13 cellular contexts compared by ENCODE assay signal in genomic region chr9:70485273-70485858, GRCh38.
DNase-seq lines count a peak whose midpoint lies in the region; ATAC-seq and TF ChIP-seq lines count a peak whose summit lies in the region.
"Had no signal": no experiment of that assay in that cellular context is flagged by ENCODE, and none has a peak within 500 bp of the region (broad histone marks: within the 10 kb centered on the region; RNA-seq: fewer than 3 reads in every experiment).

No MANE protein-coding gene starts in this region.

- H3K36me3 ChIP-seq in ACC112 (ENCODE audit: insufficient read depth, low read length), result no peaks in the 10 kb centered on the region
- H3K36me3 ChIP-seq in left ventricle myocardium inferior, result no peaks in the 10 kb centered on the region
- H3K36me3 ChIP-seq in rectal smooth muscle tissue (ENCODE audit: control insufficient read depth, insufficient read depth, low read length), result no peaks in the 10 kb centered on the region

- no peak overlapping the region for H3K4me3 ChIP-seq in ACC112 (ENCODE audit: low read depth, low read length)
- no peak overlapping the region for H3K4me3 ChIP-seq in left ventricle myocardium inferior
- no peak overlapping the region for H3K4me3 ChIP-seq in rectal smooth muscle tissue (ENCODE audit: low read length)

- H3K9me3 ChIP-seq in left ventricle myocardium inferior (replicated peaks), result no peaks in the 10 kb centered on the region

- peak overlapping the region; percentile 63 for H3K27ac ChIP-seq in ACC112 (ENCODE audit: low read depth, low read length)
- H3K27ac ChIP-seq in left ventricle myocardium inferior (replicated peaks), result peak overlapping the region; percentile 97
- peak overlapping the region; percentile 2 for H3K27ac ChIP-seq in rectal smooth muscle tissue (ENCODE audit: low read depth, low read length)

- H3K36me3 Mint-ChIP-seq in activated T-helper 17 cell treated with anti-CD3 and anti-CD28 coated beads, Interleukin-2, amount 50 U/mL, for 72 hours (ENCODE audit: low read depth), result no peaks in the 10 kb centered on the region

- H2AFZ ChIP-seq in ACC112 (ENCODE audit: low read length, unreplicated experiment), result peak overlapping the region; percentile 54

- H3K27me3 ChIP-seq in ACC112 (ENCODE audit: insufficient read depth, low read length) (no peaks in the 10 kb centered on the region), left ventricle myocardium inferior (ENCODE audit: low read depth) (no peaks in the 10 kb centered on the region), rectal smooth muscle tissue (ENCODE audit: control insufficient read depth, insufficient read depth, low read length) (no peaks in the 10 kb centered on the region)

- no peak for TF ChIP-seq CTCF in left ventricle myocardium inferior (IDR thresholded peaks at IDR 0.05; ENCODE audit: borderline replicate concordance)

- H3K27ac Mint-ChIP-seq in activated T-helper 17 cell treated with anti-CD3 and anti-CD28 coated beads, Interleukin-2, amount 50 U/mL, for 72 hours, result peak overlapping the region; percentile 2

- no peaks in the 10 kb centered on the region for H3K9me3 Mint-ChIP-seq in activated T-helper 17 cell treated with anti-CD3 and anti-CD28 coated beads, Interleukin-2, amount 50 U/mL, for 72 hours
- H3K9me3 Mint-ChIP-seq: neural crest cell had no signal

- intact Hi-C loops in left ventricle myocardium inferior (cut with micrococcal nuclease), result loop anchor here (10.0 kb wide), 1 partner anchor 131 kb away; no protein-coding TSS in a partner anchor

- H3K79me2 ChIP-seq in ACC112 (ENCODE audit: control insufficient read depth, insufficient read depth, low read length, unreplicated experiment), result no peaks in the 10 kb centered on the region

- H3K4me1 Mint-ChIP-seq in activated T-helper 17 cell treated with anti-CD3 and anti-CD28 coated beads, Interleukin-2, amount 50 U/mL, for 72 hours, result peaks cover 5% of the 10 kb centered on the region

- DNase-seq in left ventricle myocardium inferior (peak; percentile 64), GM03348 (ENCODE audit: low spot score) (no peak), NCI-H2081 treated with DMSO at 0.1 percent for 48 hours (lab: John Stamatoyannopoulos, UW) (no peak), nucleus accumbens (lab: John Stamatoyannopoulos, UW) (no peak)
- DNase-seq: activated CD4-positive, CD25-positive, alpha-beta regulatory T cell treated with anti-CD3 and anti-CD28 coated beads, Interleukin-2, amount 50 U/mL, for 72 hours; activated naive CD4-positive, alpha-beta T cell; GOT3; SHP77 treated with DMSO at 0.1 percent for 48 hours had no signal

- no peak for ATAC-seq in activated T-helper 17 cell treated with anti-CD3 and anti-CD28 coated beads, Interleukin-2, amount 50 U/mL, for 72 hours (replicated peaks)
- ATAC-seq in HG03045 (IDR thresholded peaks at IDR 0.05; ENCODE audit: unreplicated experiment), result no peak

- H3K4me1 ChIP-seq in ACC112 (ENCODE audit: control insufficient read depth, insufficient read depth, low read length, unreplicated experiment), result peaks cover 50% of the 10 kb centered on the region
- peaks cover 86% of the 10 kb centered on the region for H3K4me1 ChIP-seq in left ventricle myocardium inferior
- H3K4me1 ChIP-seq in rectal smooth muscle tissue (ENCODE audit: control insufficient read depth, insufficient read depth, low read length), result peaks cover 24% of the 10 kb centered on the region

- no peak overlapping the region for H3K9ac ChIP-seq in rectal smooth muscle tissue (ENCODE audit: low read length)

- no peak overlapping the region for H3K4me3 Mint-ChIP-seq in activated T-helper 17 cell treated with anti-CD3 and anti-CD28 coated beads, Interleukin-2, amount 50 U/mL, for 72 hours
- H3K4me3 Mint-ChIP-seq: neural crest cell had no signal

- peaks cover 3% of the 10 kb centered on the region for H3K27me3 Mint-ChIP-seq in activated T-helper 17 cell treated with anti-CD3 and anti-CD28 coated beads, Interleukin-2, amount 50 U/mL, for 72 hours

Comparison
In these comparisons a context has a peak if more than half of its experiments do, and no peak if none do; other contexts are left out.
1. H3K27ac ChIP-seq: peak in every context shown above with its lines; median percentile 97 in left ventricle myocardium inferior; 63 in ACC112; 2 in rectal smooth muscle tissue.